29 cellular contexts compared by ENCODE assay signal in genomic region chr2:81786809-81787208, GRCh38.
DNase-seq lines count a peak whose midpoint lies in the region; TF ChIP-seq lines count a peak whose summit lies in the region.
"Had no signal": no experiment of that assay in that cellular context is flagged by ENCODE, and none has a peak within 500 bp of the region (broad histone marks: within the 10 kb centered on the region; RNA-seq: fewer than 3 reads in every experiment).

No MANE protein-coding gene starts in this region.

- no peaks in the 10 kb centered on the region for H3K27me3 ChIP-seq in neural cell (ENCODE audit: insufficient read depth, low read depth, low read length)
- H3K27me3 ChIP-seq: BE2C; BLaER1; BLaER1 treated with 17β-estradiol and CSF1 and Interleukin-3, amounts not matched to agents 10 nM and 100 nM had no signal

- peak; percentile 50 for DNase-seq in retina
- DNase-seq in NCI-H187 (lab: John Stamatoyannopoulos, UW) = no peak
- no peak for DNase-seq in stimulated activated CD4-positive, alpha-beta T cell treated with anti-CD3 and anti-CD28 coated beads, Interleukin-4, amount 100 ng/mL, for 24 hours
- DNase-seq: 8988T; ACHN; AML-193; BE2C; C1 segment of cervical spinal cord; Caco-2; Calu3; CD4-positive, alpha-beta memory T cell; CD4-positive, alpha-beta T cell; CD4-positive, CD25-positive, alpha-beta regulatory T cell; CD8-positive, alpha-beta memory T cell; CD8-positive, alpha-beta T cell; COR-L47; DMS 273 treated with DMSO at 0.1 percent for 48 hours; DMS153; DMS53; DMS79; DMS79 treated with DMSO at 0.1 percent for 48 hours; DND-41; EL had no signal

- no peaks in the 10 kb centered on the region for H3F3A ChIP-seq in neural cell (ENCODE audit: insufficient read depth, low read length, poor library complexity, severe bottlenecking)

- H3K79me2 ChIP-seq in neural cell (replicated peaks; ENCODE audit: insufficient read depth, low read length) = no peaks in the 10 kb centered on the region

- H3K9me3 ChIP-seq in neural cell (ENCODE audit: low read length) = no peaks in the 10 kb centered on the region
- H3K9me3 ChIP-seq: BE2C; BLaER1; BLaER1 treated with 17β-estradiol and CSF1 and Interleukin-3, amounts not matched to agents 10 nM and 100 nM; Caco-2 had no signal

- H3K27ac ChIP-seq in neural cell (ENCODE audit: low read length) = no peak overlapping the region
- H3K27ac ChIP-seq: 22Rv1; A549; BLaER1; BLaER1 treated with 17β-estradiol and CSF1 and Interleukin-3, amounts not matched to agents 10 nM and 100 nM; C4-2B had no signal

- H3K9ac ChIP-seq in neural cell (ENCODE audit: low read length) = no peak overlapping the region
- H3K9ac ChIP-seq: BLaER1; BLaER1 treated with 17β-estradiol and CSF1 and Interleukin-3, amounts not matched to agents 10 nM and 100 nM had no signal

- no peak overlapping the region for H2AFZ ChIP-seq in neural cell (ENCODE audit: low read depth, low read length)

- H3K4me3 ChIP-seq in neural cell (ENCODE audit: low read length) = no peak overlapping the region
- H3K4me3 ChIP-seq: A549; BLaER1; BLaER1 treated with 17β-estradiol and CSF1 and Interleukin-3, amounts not matched to agents 10 nM and 100 nM had no signal

- no peak overlapping the region for H3K4me2 ChIP-seq in neural cell (ENCODE audit: low read length)
- H3K4me2 ChIP-seq: A549; BLaER1; BLaER1 treated with 17β-estradiol and CSF1 and Interleukin-3, amounts not matched to agents 10 nM and 100 nM had no signal

- no peaks in the 10 kb centered on the region for H4K20me1 ChIP-seq in neural cell (ENCODE audit: insufficient read depth)
- H4K20me1 ChIP-seq: BLaER1; BLaER1 treated with 17β-estradiol and CSF1 and Interleukin-3, amounts not matched to agents 10 nM and 100 nM had no signal

- TF ChIP-seq EP300 in neural cell (conservative IDR thresholded peaks at IDR 0.05; ENCODE audit: poor library complexity, severe bottlenecking) = peak; percentile 95

- H3K36me3 ChIP-seq in neural cell (ENCODE audit: insufficient read depth, low read length) = no peaks in the 10 kb centered on the region
- H3K36me3 ChIP-seq: BE2C; BLaER1; BLaER1 treated with 17β-estradiol and CSF1 and Interleukin-3, amounts not matched to agents 10 nM and 100 nM had no signal

- no peak for TF ChIP-seq CTCF in neural cell (IDR thresholded peaks at IDR 0.05; ENCODE audit: poor library complexity, severe bottlenecking)

- H3K9me2 ChIP-seq in neural cell (ENCODE audit: insufficient read depth, low read length) = no peaks in the 10 kb centered on the region

- TF ChIP-seq RAD21 in neural cell (conservative IDR thresholded peaks at IDR 0.05) = no peak

TF ChIP-seq in neural cell, 6 proteins besides CTCF, POLR2A, EP300 and RAD21:
- TF ChIP-seq SMC3 (conservative IDR thresholded peaks at IDR 0.05; ENCODE audit: poor library complexity) = no peak
- no peak for TF ChIP-seq EZH2 (IDR thresholded peaks at IDR 0.05; ENCODE audit: borderline replicate concordance, insufficient read depth, low read length, poor library complexity, severe bottlenecking)
- no peak for TF ChIP-seq MXI1 (conservative IDR thresholded peaks at IDR 0.05; ENCODE audit: poor library complexity, severe bottlenecking)
- no peak for TF ChIP-seq TAF1 (IDR thresholded peaks at IDR 0.05; ENCODE audit: low read depth)
- TF ChIP-seq POLR2AphosphoS5 (IDR thresholded peaks at IDR 0.05) = peak; percentile 87
- peak; percentile 16 for TF ChIP-seq REST (IDR thresholded peaks at IDR 0.05; ENCODE audit: borderline replicate concordance)
